ENCODE assay signal across 34 cellular contexts in genomic region chr15:100844778-100845177, GRCh38. TPM values are rescaled to one million over a fixed set of nuclear protein-coding genes. Genes with fewer than 3 reads are reported as not detected.
"Had no signal": no experiment of that assay in that cellular context is flagged by ENCODE, and none has a peak within 500 bp of the region (broad histone marks: within the 10 kb centered on the region; RNA-seq: fewer than 3 reads in every experiment).

No MANE protein-coding gene starts in this region.

- H3K4me3 ChIP-seq: adrenal gland, body of pancreas, coronary artery, dorsolateral prefrontal cortex, gastrocnemius medialis, heart left ventricle had no signal

- H3K36me3 Mint-ChIP-seq: activated CD4-positive, alpha-beta memory T cell treated with anti-CD3 and anti-CD28 coated beads for 36 hours; activated CD8-positive, alpha-beta memory T cell treated with anti-CD3 and anti-CD28 coated beads, Interleukin-2, amount 10 ng/mL, durations not matched to agents 7 days and 5 days; activated naive CD4-positive, alpha-beta T cell treated with anti-CD3 and anti-CD28 coated beads, Interleukin-2, amount 50 U/mL, for 24 hours; activated naive CD8-positive, alpha-beta T cell treated with anti-CD3 and anti-CD28 coated beads for 36 hours had no signal

- H3K36me3 ChIP-seq: adrenal gland, gastrocnemius medialis, heart left ventricle, WERI-Rb-1 had no signal

- H3K4me3 Mint-ChIP-seq: activated B cell treated with CpG ODN at 0.5 μM for 24 hours; activated CD4-positive, alpha-beta memory T cell treated with anti-CD3 and anti-CD28 coated beads for 36 hours; activated CD4-positive, alpha-beta T cell treated with anti-CD3 and anti-CD28 coated beads, Interleukin-2, amount 10 ng/mL, durations not matched to agents 24 days and 14 days; activated CD8-positive, alpha-beta memory T cell treated with anti-CD3 and anti-CD28 coated beads, Interleukin-2, amount 10 ng/mL, durations not matched to agents 7 days and 5 days; activated CD8-positive, alpha-beta T cell treated with anti-CD3 and anti-CD28 coated beads, Interleukin-2, amount 10 ng/mL, durations not matched to agents 7 days and 5 days; activated naive CD4-positive, alpha-beta T cell treated with anti-CD3 and anti-CD28 coated beads for 36 hours; activated naive CD4-positive, alpha-beta T cell treated with anti-CD3 and anti-CD28 coated beads, Interleukin-2, amount 50 U/mL, for 24 hours; activated naive CD8-positive, alpha-beta T cell treated with anti-CD3 and anti-CD28 coated beads for 36 hours; activated naive CD8-positive, alpha-beta T cell treated with anti-CD3 and anti-CD28 coated beads, Interleukin-2, amount 50 U/mL, for 24 hours; activated T-helper 1 cell treated with anti-CD3 and anti-CD28 coated beads, Interleukin-12 subunit alpha, Interleukin-12 subunit beta, Interleukin-2, Interleukin-4 antibody, amounts not matched to agents 30 ng/mL and 10 ng/mL and 1 ng/mL, durations not matched to agents 14 hours and 24 hours and 36 hours; dendritic cell treated with granulocyte-macrophage colony-stimulating factor and Interleukin-4, amounts not matched to agents 40 ng/mL and 50 ng/mL, for 4 days; endodermal cell had no signal

- H3K27ac ChIP-seq: adrenal gland, body of pancreas, coronary artery, dorsolateral prefrontal cortex, foreskin keratinocyte, gastrocnemius medialis, heart left ventricle, WERI-Rb-1 had no signal

- H3K27ac Mint-ChIP-seq: activated B cell treated with CpG ODN at 0.5 μM for 24 hours; activated CD4-positive, alpha-beta memory T cell treated with anti-CD3 and anti-CD28 coated beads for 36 hours; activated CD4-positive, alpha-beta T cell treated with anti-CD3 and anti-CD28 coated beads, Interleukin-2, amount 10 ng/mL, durations not matched to agents 24 days and 14 days; activated CD8-positive, alpha-beta memory T cell treated with anti-CD3 and anti-CD28 coated beads, Interleukin-2, amount 10 ng/mL, durations not matched to agents 7 days and 5 days; activated CD8-positive, alpha-beta T cell treated with anti-CD3 and anti-CD28 coated beads, Interleukin-2, amount 10 ng/mL, durations not matched to agents 7 days and 5 days; activated naive CD4-positive, alpha-beta T cell treated with anti-CD3 and anti-CD28 coated beads for 36 hours; activated naive CD4-positive, alpha-beta T cell treated with anti-CD3 and anti-CD28 coated beads, Interleukin-2, amount 50 U/mL, for 24 hours; activated naive CD8-positive, alpha-beta T cell treated with anti-CD3 and anti-CD28 coated beads for 36 hours; activated naive CD8-positive, alpha-beta T cell treated with anti-CD3 and anti-CD28 coated beads, Interleukin-2, amount 50 U/mL, for 24 hours; activated T-helper 1 cell treated with anti-CD3 and anti-CD28 coated beads, Interleukin-12 subunit alpha, Interleukin-12 subunit beta, Interleukin-2, Interleukin-4 antibody, amounts not matched to agents 30 ng/mL and 10 ng/mL and 1 ng/mL, durations not matched to agents 14 hours and 24 hours and 36 hours; activated T-helper 2 cell treated with anti-CD3 and anti-CD28 coated beads, Interferon-gamma antibody, Interleukin-2, Interleukin-4, amounts not matched to agents 10 μg/mL and 5 μg/mL and 100 μg/mL, durations not matched to agents 14 hours and 24 hours and 36 hours; dendritic cell treated with granulocyte-macrophage colony-stimulating factor and Interleukin-4, amounts not matched to agents 40 ng/mL and 50 ng/mL, for 4 days; endodermal cell had no signal

- H3K9me3 Mint-ChIP-seq: activated B cell treated with CpG ODN at 0.5 μM for 24 hours; activated CD4-positive, alpha-beta memory T cell treated with anti-CD3 and anti-CD28 coated beads for 36 hours; activated CD4-positive, alpha-beta T cell treated with anti-CD3 and anti-CD28 coated beads, Interleukin-2, amount 10 ng/mL, durations not matched to agents 24 days and 14 days; activated naive CD4-positive, alpha-beta T cell treated with anti-CD3 and anti-CD28 coated beads for 36 hours; activated naive CD4-positive, alpha-beta T cell treated with anti-CD3 and anti-CD28 coated beads, Interleukin-2, amount 50 U/mL, for 24 hours; activated naive CD8-positive, alpha-beta T cell treated with anti-CD3 and anti-CD28 coated beads for 36 hours; activated naive CD8-positive, alpha-beta T cell treated with anti-CD3 and anti-CD28 coated beads, Interleukin-2, amount 50 U/mL, for 24 hours; activated T-helper 1 cell treated with anti-CD3 and anti-CD28 coated beads, Interleukin-12 subunit alpha, Interleukin-12 subunit beta, Interleukin-2, Interleukin-4 antibody, amounts not matched to agents 30 ng/mL and 10 ng/mL and 1 ng/mL, durations not matched to agents 14 hours and 24 hours and 36 hours; activated T-helper 2 cell treated with anti-CD3 and anti-CD28 coated beads, Interferon-gamma antibody, Interleukin-2, Interleukin-4, amounts not matched to agents 10 μg/mL and 5 μg/mL and 100 μg/mL, durations not matched to agents 14 hours and 24 hours and 36 hours; dendritic cell treated with granulocyte-macrophage colony-stimulating factor and Interleukin-4, amounts not matched to agents 40 ng/mL and 50 ng/mL, for 4 days; endodermal cell had no signal

- H3K9me3 ChIP-seq: adrenal gland, body of pancreas, gastrocnemius medialis, heart left ventricle had no signal

- H3K4me1 ChIP-seq: adrenal gland, foreskin keratinocyte had no signal

- ATAC-seq: activated CD4-positive, CD25-positive, alpha-beta regulatory T cell treated with anti-CD3 and anti-CD28 coated beads, Interleukin-2, amount 50 U/mL, for 24 hours; activated CD8-positive, alpha-beta memory T cell treated with anti-CD3 and anti-CD28 coated beads, Interleukin-2, amount 10 ng/mL, durations not matched to agents 7 days and 5 days; activated CD8-positive, alpha-beta T cell treated with anti-CD3 and anti-CD28 coated beads, Interleukin-2, amount 10 ng/mL, durations not matched to agents 7 days and 5 days; activated naive CD8-positive, alpha-beta T cell treated with anti-CD3 and anti-CD28 coated beads, Interleukin-2, amount 50 U/mL, for 24 hours; body of pancreas; esophagus mucosa; foreskin keratinocyte; gastrocnemius medialis; heart left ventricle had no signal

- H3K27me3 ChIP-seq: body of pancreas, foreskin keratinocyte had no signal

- DNase-seq: activated B cell treated with CpG ODN at 0.5 μM for 24 hours; activated CD4-positive, alpha-beta memory T cell treated with anti-CD3 and anti-CD28 coated beads for 36 hours; activated CD4-positive, alpha-beta T cell treated with anti-CD3 and anti-CD28 coated beads, Interleukin-2, amount 10 ng/mL, durations not matched to agents 24 days and 14 days; activated CD8-positive, alpha-beta memory T cell treated with anti-CD3 and anti-CD28 coated beads, Interleukin-2, amount 10 ng/mL, durations not matched to agents 7 days and 5 days; activated CD8-positive, alpha-beta memory T cell treated with anti-CD3 and anti-CD28 coated beads, Interleukin-2, amount 50 U/mL, for 4 hours; activated CD8-positive, alpha-beta T cell treated with anti-CD3 and anti-CD28 coated beads, Interleukin-2, amount 10 ng/mL, durations not matched to agents 7 days and 5 days; activated effector memory CD4-positive, alpha-beta T cell treated with anti-CD3 and anti-CD28 coated beads, Interleukin-2, amount 50 U/mL, for 16 hours; activated naive CD4-positive, alpha-beta T cell treated with anti-CD3 and anti-CD28 coated beads for 36 hours; activated naive CD8-positive, alpha-beta T cell treated with anti-CD3 and anti-CD28 coated beads for 36 hours; activated naive CD8-positive, alpha-beta T cell treated with anti-CD3 and anti-CD28 coated beads, Interleukin-2, amount 50 U/mL, for 24 hours; activated T-cell treated with anti-CD3 and anti-CD28 coated beads, Interleukin-2, amount 50 U/mL, for 1 hour; activated T-cell treated with anti-CD3 and anti-CD28 coated beads, Interleukin-2, amount 50 U/mL, for 48 hours; adrenal gland; amygdala; body of pancreas; caudate nucleus; dorsolateral prefrontal cortex; effector memory CD4-positive, alpha-beta T cell; endodermal cell; foreskin keratinocyte; gastrocnemius medialis; glutamatergic neuron; heart left ventricle; T-helper 2 cell; WERI-Rb-1 had no signal

RNA-seq across cellular contexts. Expression of gene ALDH1A3, which starts 34.9 kb away (rescaled TPM):
- total RNA-seq: activated B cell treated with CpG ODN at 0.5 μM for 24 hours; activated CD4-positive, alpha-beta memory T cell treated with anti-CD3 and anti-CD28 coated beads for 36 hours; activated CD4-positive, alpha-beta T cell treated with anti-CD3 and anti-CD28 coated beads, Interleukin-2, amount 10 ng/mL, durations not matched to agents 24 days and 14 days; activated CD8-positive, alpha-beta memory T cell treated with anti-CD3 and anti-CD28 coated beads for 36 hours; activated CD8-positive, alpha-beta memory T cell treated with anti-CD3 and anti-CD28 coated beads, Interleukin-2, amount 10 ng/mL, durations not matched to agents 7 days and 5 days; activated CD8-positive, alpha-beta T cell treated with anti-CD3 and anti-CD28 coated beads, Interleukin-2, amount 10 ng/mL, durations not matched to agents 7 days and 5 days; activated naive CD4-positive, alpha-beta T cell treated with anti-CD3 and anti-CD28 coated beads for 36 hours; activated naive CD8-positive, alpha-beta T cell treated with anti-CD3 and anti-CD28 coated beads for 36 hours; activated T-helper 1 cell treated with anti-CD3 and anti-CD28 coated beads, Interleukin-12 subunit alpha, Interleukin-12 subunit beta, Interleukin-2, Interleukin-4 antibody, amounts not matched to agents 30 ng/mL and 10 ng/mL and 1 ng/mL, durations not matched to agents 14 hours and 24 hours and 36 hours; activated T-helper 2 cell treated with anti-CD3 and anti-CD28 coated beads, Interferon-gamma antibody, Interleukin-2, Interleukin-4, amounts not matched to agents 10 μg/mL and 5 μg/mL and 100 μg/mL, durations not matched to agents 14 hours and 24 hours and 36 hours; T-helper 1 cell treated with Interleukin-12 subunit alpha and Interleukin-12 subunit beta and Interleukin-4 antibody, amounts not matched to agents 30 ng/mL and 1 ng/mL, for 36 hours had no signal
